Comparison of ENCODE assay signal across 32 cellular contexts in genomic region chr15:22947101-22948000, GRCh38. TPM values are rescaled to one million over a fixed set of nuclear protein-coding genes. Genes with fewer than 3 reads are reported as not detected.
DNase-seq lines count a peak whose midpoint lies in the region; ATAC-seq and TF ChIP-seq lines count a peak whose summit lies in the region.
"Had no signal": no experiment of that assay in that cellular context is flagged by ENCODE, and none has a peak within 500 bp of the region (broad histone marks: within the 10 kb centered on the region; RNA-seq: fewer than 3 reads in every experiment).

No MANE protein-coding gene starts in this region.

- H3K4me1 Mint-ChIP-seq in natural killer cell treated with Interleukin-12 subunit alpha and Interleukin-12 subunit beta and Interleukin-15 and Interleukin-18, amount 100 ng/mL, for 72 hours (ENCODE audit: low read depth in 2 of 2), result peaks cover 9 to 11% of the 10 kb centered on the region in 2 donors
- peaks cover 12 to 18% of the 10 kb centered on the region in 2 donors for H3K4me1 Mint-ChIP-seq in natural killer cell
- H3K4me1 Mint-ChIP-seq in dendritic cell treated with granulocyte-macrophage colony-stimulating factor and Interleukin-4, amounts not matched to agents 40 ng/mL and 50 ng/mL, for 4 days (ENCODE audit: low read depth), result peaks cover 50% of the 10 kb centered on the region

- H3K36me3 Mint-ChIP-seq in natural killer cell treated with Interleukin-12 subunit alpha and Interleukin-12 subunit beta and Interleukin-15 and Interleukin-18, amount 100 ng/mL, for 72 hours, result no peaks in the 10 kb centered on the region
- H3K36me3 Mint-ChIP-seq in natural killer cell, result no peaks in the 10 kb centered on the region
- H3K36me3 Mint-ChIP-seq in dendritic cell treated with granulocyte-macrophage colony-stimulating factor and Interleukin-4, amounts not matched to agents 40 ng/mL and 50 ng/mL, for 4 days (ENCODE audit: low read depth), result peaks cover 73% of the 10 kb centered on the region
- H3K36me3 Mint-ChIP-seq: activated naive CD8-positive, alpha-beta T cell treated with anti-CD3 and anti-CD28 coated beads for 36 hours; naive B cell had no signal

- no peak overlapping the region for H3K27ac Mint-ChIP-seq in natural killer cell treated with Interleukin-12 subunit alpha and Interleukin-12 subunit beta and Interleukin-15 and Interleukin-18, amount 100 ng/mL, for 72 hours
- H3K27ac Mint-ChIP-seq in natural killer cell, result no peak overlapping the region
- peak overlapping the region; percentile 78 for H3K27ac Mint-ChIP-seq in dendritic cell treated with granulocyte-macrophage colony-stimulating factor and Interleukin-4, amounts not matched to agents 40 ng/mL and 50 ng/mL, for 4 days
- H3K27ac Mint-ChIP-seq: activated B cell treated with CpG ODN at 0.5 μM for 24 hours; activated CD4-positive, alpha-beta T cell treated with anti-CD3 and anti-CD28 coated beads, Interleukin-2, amount 10 ng/mL, durations not matched to agents 7 days and 5 days; activated naive CD8-positive, alpha-beta T cell treated with anti-CD3 and anti-CD28 coated beads for 36 hours; T-cell had no signal

- no peak overlapping the region for H3K4me3 Mint-ChIP-seq in natural killer cell treated with Interleukin-12 subunit alpha and Interleukin-12 subunit beta and Interleukin-15 and Interleukin-18, amount 100 ng/mL, for 72 hours
- no peak overlapping the region for H3K4me3 Mint-ChIP-seq in natural killer cell
- H3K4me3 Mint-ChIP-seq in dendritic cell treated with granulocyte-macrophage colony-stimulating factor and Interleukin-4, amounts not matched to agents 40 ng/mL and 50 ng/mL, for 4 days, result no peak overlapping the region
- H3K4me3 Mint-ChIP-seq: activated B cell treated with CpG ODN at 0.5 μM for 24 hours; activated CD4-positive, alpha-beta T cell treated with anti-CD3 and anti-CD28 coated beads, Interleukin-2, amount 10 ng/mL, durations not matched to agents 7 days and 5 days; activated naive CD8-positive, alpha-beta T cell treated with anti-CD3 and anti-CD28 coated beads for 36 hours; CD4-positive, alpha-beta memory T cell; T-cell had no signal

- TF ChIP-seq CTCF in natural killer cell (IDR thresholded peaks at IDR 0.05), result no peak
- TF ChIP-seq CTCF in osteoblast (IDR thresholded peaks at IDR 0.05; ENCODE audit: extremely low read depth, low read depth, low read length), result no peak

- H3K27me3 ChIP-seq in osteoblast (ENCODE audit: insufficient read depth, low read length), result no peaks in the 10 kb centered on the region
- H3K27me3 ChIP-seq: colonic mucosa, ovary, SJSA1 had no signal

- H3K36me3 ChIP-seq in osteoblast (ENCODE audit: insufficient read depth, low read length), result peaks cover 27% of the 10 kb centered on the region
- H3K36me3 ChIP-seq: ovary had no signal

- DNase-seq in natural killer cell treated with Interleukin-12 subunit alpha and Interleukin-12 subunit beta and Interleukin-15 and Interleukin-18, amount 100 ng/mL, for 72 hours (ENCODE audit: low spot score), result peak; percentile 54
- DNase-seq in natural killer cell (no peak), osteoblast (ENCODE audit: insufficient read length, low spot score, missing footprints) (peak; percentile 18), COLO829 (ENCODE audit: low spot score) (no peak)
- DNase-seq: activated B cell treated with CpG ODN at 0.5 μM for 24 hours; activated CD4-positive, alpha-beta T cell treated with anti-CD3 and anti-CD28 coated beads, Interleukin-2, amount 10 ng/mL, durations not matched to agents 7 days and 5 days; activated effector memory CD4-positive, alpha-beta T cell treated with anti-CD3 and anti-CD28 coated beads, Interleukin-2, amount 50 U/mL, for 16 hours; activated naive CD8-positive, alpha-beta T cell treated with anti-CD3 and anti-CD28 coated beads for 36 hours; activated T-cell treated with anti-CD3 and anti-CD28 coated beads, Interleukin-2, amount 50 U/mL, for 1 hour; anterior cingulate cortex; CD4-positive, alpha-beta memory T cell; colonic mucosa; effector memory CD4-positive, alpha-beta T cell; erythroblast; IMR-90; midbrain; MV-4-11; naive B cell; NCI-H1436 treated with DMSO at 0.1 percent for 48 hours; NCI-H2107; NCI-H82; stimulated activated naive CD4-positive, alpha-beta T cell treated with Interleukin-2 at 50 U/mL for 16 hours; T-cell had no signal

- peaks cover 4% of the 10 kb centered on the region for H3K4me1 ChIP-seq in osteoblast (ENCODE audit: insufficient read depth, low read length)
- H3K4me1 ChIP-seq: colonic mucosa, SJSA1 had no signal

- no peak overlapping the region for H2AFZ ChIP-seq in osteoblast (ENCODE audit: low read length)

- H3K4me2 ChIP-seq in osteoblast (ENCODE audit: insufficient read depth, low read length), result no peak overlapping the region

- peaks cover 56% of the 10 kb centered on the region for H4K20me1 ChIP-seq in osteoblast (ENCODE audit: insufficient read depth, low read length)

- H3K9me3 ChIP-seq in osteoblast (ENCODE audit: low read depth, low read length), result no peaks in the 10 kb centered on the region
- H3K9me3 ChIP-seq: colonic mucosa, HAP-1, ovary, SJSA1 had no signal

- no peaks in the 10 kb centered on the region for H3K9me3 Mint-ChIP-seq in natural killer cell treated with Interleukin-12 subunit alpha and Interleukin-12 subunit beta and Interleukin-15 and Interleukin-18, amount 100 ng/mL, for 72 hours
- no peaks in the 10 kb centered on the region for H3K9me3 Mint-ChIP-seq in natural killer cell
- H3K9me3 Mint-ChIP-seq in dendritic cell treated with granulocyte-macrophage colony-stimulating factor and Interleukin-4, amounts not matched to agents 40 ng/mL and 50 ng/mL, for 4 days, result no peaks in the 10 kb centered on the region
- H3K9me3 Mint-ChIP-seq: activated B cell treated with CpG ODN at 0.5 μM for 24 hours; activated CD4-positive, alpha-beta T cell treated with anti-CD3 and anti-CD28 coated beads, Interleukin-2, amount 10 ng/mL, durations not matched to agents 7 days and 5 days; activated naive CD8-positive, alpha-beta T cell treated with anti-CD3 and anti-CD28 coated beads for 36 hours; CD4-positive, alpha-beta memory T cell; T-cell had no signal

- peaks cover 84% of the 10 kb centered on the region for H3K79me2 ChIP-seq in osteoblast (ENCODE audit: insufficient read depth, low read length)

- intact Hi-C loops in natural killer cell (cut with micrococcal nuclease), result no loop called here
- intact Hi-C loops in dendritic cell treated with granulocyte-macrophage colony-stimulating factor and Interleukin-4, amounts not matched to agents 40 ng/mL and 50 ng/mL, for 4 days (cut with micrococcal nuclease), result loop anchor here (5.0 kb wide), 1 partner anchor 35 kb away; the partner anchor contains the start of gene CYFIP1

- H3K27ac ChIP-seq in osteoblast (ENCODE audit: low read depth, low read length), result no peak overlapping the region
- H3K27ac ChIP-seq: colonic mucosa, ovary, SJSA1 had no signal

- H3K27me3 Mint-ChIP-seq in natural killer cell treated with Interleukin-12 subunit alpha and Interleukin-12 subunit beta and Interleukin-15 and Interleukin-18, amount 100 ng/mL, for 72 hours, result no peaks in the 10 kb centered on the region
- no peaks in the 10 kb centered on the region for H3K27me3 Mint-ChIP-seq in natural killer cell (ENCODE audit: low read depth in 2 of 2)
- no peaks in the 10 kb centered on the region for H3K27me3 Mint-ChIP-seq in dendritic cell treated with granulocyte-macrophage colony-stimulating factor and Interleukin-4, amounts not matched to agents 40 ng/mL and 50 ng/mL, for 4 days
- H3K27me3 Mint-ChIP-seq: activated naive CD8-positive, alpha-beta T cell treated with anti-CD3 and anti-CD28 coated beads for 36 hours had no signal

- no peak overlapping the region for H3K4me3 ChIP-seq in osteoblast (ENCODE audit: insufficient read depth, low read length)
- H3K4me3 ChIP-seq: colonic mucosa, GM12878, HAP-1, ovary, SJSA1, skin epidermis had no signal

- ATAC-seq in natural killer cell treated with Interleukin-12 subunit alpha and Interleukin-12 subunit beta and Interleukin-15 and Interleukin-18, amount 100 ng/mL, for 72 hours, result no peak
- ATAC-seq in natural killer cell (no peak), HG02970 (IDR thresholded peaks at IDR 0.05; ENCODE audit: low FRiP score, unreplicated experiment) (no peak), HG03139 (IDR thresholded peaks at IDR 0.05; ENCODE audit: unreplicated experiment) (no peak), HG02588 (IDR thresholded peaks at IDR 0.05; ENCODE audit: unreplicated experiment) (no peak)
- ATAC-seq: T-cell had no signal

RNA-seq across cellular contexts. Expression of gene CYFIP1, which starts 32.8 kb away (rescaled TPM):
- 10 to 100 TPM; 10.8 to 19.8 TPM for total RNA-seq in natural killer cell treated with Interleukin-12 subunit alpha and Interleukin-12 subunit beta and Interleukin-15 and Interleukin-18, amount 100 ng/mL, for 72 hours
- total RNA-seq in natural killer cell, result 1 to 10 TPM; 6.4 to 9.2 (median 8.8) TPM
- 104 and 107 TPM in 2 replicates for total RNA-seq in osteoblast

Comparison
In these comparisons a context has a peak if more than half of its experiments do, and no peak if none do; other contexts are left out.
1. DNase-seq: peak in natural killer cell treated with Interleukin-12 subunit alpha and Interleukin-12 subunit beta and Interleukin-15 and Interleukin-18, amount 100 ng/mL, for 72 hours (single experiment) and osteoblast (single experiment); none in natural killer cell (single experiment) and COLO829 (single experiment).